Comparison of ENCODE assay signal across 8 cellular contexts in genomic region chr14:68268719-68269118, GRCh38.
DNase-seq lines count a peak whose midpoint lies in the region; ATAC-seq and TF ChIP-seq lines count a peak whose summit lies in the region.

No MANE protein-coding gene starts in this region.

- no peak for ATAC-seq in heart left ventricle
- no peak for ATAC-seq in Right ventricle myocardium inferior
- no peak for ATAC-seq in body of pancreas

- no peaks in the 10 kb centered on the region for H3K79me2 ChIP-seq in OCI-LY1 (ENCODE audit: insufficient read depth, low read length)

- peaks cover 56 to 60% of the 10 kb centered on the region in 2 donors for H3K4me1 Mint-ChIP-seq in immature natural killer cell

- peak overlapping the region; percentile 38 to 71 (median 59) for H3K4me3 Mint-ChIP-seq in immature natural killer cell

- no peaks in the 10 kb centered on the region for H3K36me3 ChIP-seq in heart left ventricle
- no peaks in the 10 kb centered on the region for H3K36me3 ChIP-seq in OCI-LY1 (ENCODE audit: insufficient read depth, low read length)
- H3K36me3 ChIP-seq in transverse colon = no peaks in the 10 kb centered on the region
- no peaks in the 10 kb centered on the region for H3K36me3 ChIP-seq in body of pancreas (replicated peaks in 1 of 2; ENCODE audit: insufficient read depth in 1 of 2, low read depth in 2 of 2)

- DNase-seq in heart left ventricle (no peak), Right ventricle myocardium inferior (ENCODE audit: missing footprints) (no peak), immature natural killer cell (peak; percentile 53 to 66 (median 64)), transverse colon (no peak), NCI-H69 (lab: John Stamatoyannopoulos, UW) (no peak), G401 (ENCODE audit: low spot score) (no peak), body of pancreas (no peak)

- peak overlapping the region; percentile 84 to 94 (median 92) for H3K27ac Mint-ChIP-seq in immature natural killer cell

- H3K9me3 ChIP-seq in heart left ventricle (no peaks in the 10 kb centered on the region), OCI-LY1 (ENCODE audit: low read length) (no peaks in the 10 kb centered on the region), transverse colon (no peaks in the 10 kb centered on the region), body of pancreas (no peaks in the 10 kb centered on the region)

- TF ChIP-seq CTCF in heart left ventricle (IDR thresholded peaks at IDR 0.05) = no peak
- no peak for TF ChIP-seq CTCF in OCI-LY1 (IDR thresholded peaks at IDR 0.05; ENCODE audit: low read length)
- TF ChIP-seq CTCF in transverse colon (IDR thresholded peaks at IDR 0.05) = no peak
- no peak for TF ChIP-seq CTCF in body of pancreas (IDR thresholded peaks at IDR 0.05)

- peak overlapping the region; percentile 65 for H3K9ac ChIP-seq in OCI-LY1 (ENCODE audit: low read length)

- no peaks in the 10 kb centered on the region for H3K27me3 ChIP-seq in heart left ventricle
- no peaks in the 10 kb centered on the region for H3K27me3 ChIP-seq in OCI-LY1 (ENCODE audit: insufficient read depth, low read length)
- no peaks in the 10 kb centered on the region for H3K27me3 ChIP-seq in transverse colon
- H3K27me3 ChIP-seq in body of pancreas = no peaks in the 10 kb centered on the region

- peak overlapping the region; percentile 46 for H3K4me2 ChIP-seq in OCI-LY1 (ENCODE audit: low read length)

- H3K27ac ChIP-seq in heart left ventricle = peak overlapping the region in 8 of 12 donors; percentile 37 to 89 (median 53)
- peak overlapping the region; percentile 97 for H3K27ac ChIP-seq in OCI-LY1 (ENCODE audit: low read depth, low read length, poor library complexity, severe bottlenecking)
- peak overlapping the region; percentile 64 to 78 (median 68) for H3K27ac ChIP-seq in transverse colon
- peak overlapping the region in 1 of 4 donors; percentile 36 for H3K27ac ChIP-seq in body of pancreas

- no peak overlapping the region for H2AFZ ChIP-seq in OCI-LY1 (ENCODE audit: low read length)

- H3K4me1 ChIP-seq in heart left ventricle (peaks cover 0 to 79% (median 6%) of the 10 kb centered on the region in 12 donors), OCI-LY1 (ENCODE audit: insufficient read depth, low read length, severe bottlenecking) (peaks cover 83% of the 10 kb centered on the region), transverse colon (peaks cover 16 to 57% (median 41%) of the 10 kb centered on the region in 4 donors), body of pancreas (peaks cover 5% of the 10 kb centered on the region)

- 95 to 100% (median 98%) methylated on average over 1 of the region's 1 CpG for WGBS in heart left ventricle, 4 donors
- 100% methylated on average over 1 of the region's 1 CpG for WGBS in transverse colon (ENCODE audit: low coverage in 1 of 2), 2 donors
- 94 to 100% methylated on average over 1 of the region's 1 CpG for WGBS in body of pancreas, 2 donors

- H3K9me2 ChIP-seq in OCI-LY1 (ENCODE audit: low read depth, low read length) = no peaks in the 10 kb centered on the region

- H3K4me3 ChIP-seq in heart left ventricle = no peak overlapping the region
- H3K4me3 ChIP-seq in OCI-LY1 (ENCODE audit: low read depth, low read length, poor library complexity, severe bottlenecking) = no peak overlapping the region
- no peak overlapping the region for H3K4me3 ChIP-seq in transverse colon
- no peak overlapping the region for H3K4me3 ChIP-seq in body of pancreas

- intact Hi-C loops in heart left ventricle (cut with DNase I) = loop anchor here in 1 of 10 donors (5.0 kb wide), 1 partner anchor 44 kb away; no protein-coding TSS in a partner anchor
- intact Hi-C loops in Right ventricle myocardium inferior (cut with DNase I) = no loop called here
- intact Hi-C loops in transverse colon (cut with DNase I; ENCODE audit: low total_unique reads) = no loop called here
- intact Hi-C loops in body of pancreas (cut with DNase I) = no loop called here

- no peaks in the 10 kb centered on the region for H3K9me3 Mint-ChIP-seq in immature natural killer cell

- TF ChIP-seq EP300 in transverse colon (IDR thresholded peaks at IDR 0.05; ENCODE audit: low read depth) = no peak

- H4K20me1 ChIP-seq in OCI-LY1 (ENCODE audit: insufficient read depth, low read length) = no peaks in the 10 kb centered on the region

- H3F3A ChIP-seq in OCI-LY1 (ENCODE audit: insufficient read depth, low read length) = peaks cover 14% of the 10 kb centered on the region

- no peaks in the 10 kb centered on the region for H3K36me3 Mint-ChIP-seq in immature natural killer cell

- in situ Hi-C loops in transverse colon (cut with MboI; ENCODE audit: low pct_ligation_motif_present in 1 of 4, low pct_unique_long_range_greater_than_20kb in 1 of 4, low sequenced_read_pairs in 3 of 4) (no loop called here), G401 (cut with HindIII; ENCODE audit: low sequenced_read_pairs) (no loop called here)

- TF ChIP-seq POLR2A in heart left ventricle (IDR thresholded peaks at IDR 0.05) (no peak), transverse colon (IDR thresholded peaks at IDR 0.05) (no peak), body of pancreas (IDR thresholded peaks at IDR 0.05) (no peak)

- H3K27me3 Mint-ChIP-seq in immature natural killer cell (ENCODE audit: low read depth in 3 of 3) = peaks cover 0 to 3% (median 0%) of the 10 kb centered on the region in 3 donors

Comparison
In these comparisons a context has a peak if more than half of its experiments do, and no peak if none do; other contexts are left out.
1. DNase-seq: peak in immature natural killer cell (3 of 3); none in heart left ventricle (0 of 5), Right ventricle myocardium inferior (single experiment), transverse colon (single experiment), NCI-H69 (single experiment), G401 (single experiment) and body of pancreas (0 of 4).